Comparison of ENCODE assay signal across 3 cellular contexts in the genomic region with DNA sequence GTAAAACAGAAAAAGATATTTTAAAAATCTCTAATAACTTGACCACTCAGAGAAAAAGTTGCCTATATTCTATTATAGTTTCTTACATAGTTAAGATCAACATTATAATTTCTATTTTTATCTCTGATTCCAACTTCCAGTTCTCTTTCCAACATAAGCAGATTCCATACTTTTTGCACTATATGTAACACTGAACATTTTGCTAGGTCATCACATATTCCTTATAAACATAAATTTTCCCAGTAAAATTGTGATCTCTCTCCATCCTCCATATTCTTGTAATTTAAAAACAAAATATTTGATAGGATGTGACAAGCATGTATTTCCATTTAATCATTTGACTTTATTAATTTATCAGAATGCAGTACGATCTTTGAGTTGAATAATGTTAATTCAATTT.
TF ChIP-seq lines count a peak whose summit lies in the region.

No MANE protein-coding gene starts in this region.

TF ChIP-seq in HepG2, 621 proteins besides CTCF, POLR2A, EP300 and RAD21:
- TF ChIP-seq ATAD3A (CRISPR knock-in tag; IDR thresholded peaks at IDR 0.05) (no peak), MAFF (IDR thresholded peaks at IDR 0.05; ENCODE audit: low read depth, low read length) (peak; percentile 67), MAFK (conservative IDR thresholded peaks at IDR 0.05 in 1 of 2, IDR thresholded peaks at IDR 0.05 in 1 of 2; ENCODE audit: low read length in 2 of 2) (peak; percentile 52 to 76; a peak in 3 of 4 replicates), RORA (CRISPR knock-in tag; IDR thresholded peaks at IDR 0.05) (no peak), GATAD2A (CRISPR knock-in tag; IDR thresholded peaks at IDR 0.05) (no peak), ZSCAN20 (CRISPR knock-in tag; IDR thresholded peaks at IDR 0.05; ENCODE audit: borderline replicate concordance) (no peak)

TF ChIP-seq in IMR-90, 13 proteins besides CTCF, POLR2A, EP300 and RAD21:
- TF ChIP-seq MAZ (IDR thresholded peaks at IDR 0.05; ENCODE audit: borderline replicate concordance, low read depth, low read length) (no peak), MAFK (IDR thresholded peaks at IDR 0.05; ENCODE audit: low read depth, low read length) (peak; percentile 62)

TF ChIP-seq in K562, 482 proteins besides CTCF, POLR2A, EP300 and RAD21:
- TF ChIP-seq C11orf30 (IDR thresholded peaks at IDR 0.05; ENCODE audit: low read depth) (0 out of 2 replicates have a peak, but pooled peaks have one; percentile 9), ZNF316 (IDR thresholded peaks at IDR 0.05) (peak; percentile 52; the same call in 1 of the 2 replicates), FOXA3 (CRISPR knock-in tag; conservative IDR thresholded peaks at IDR 0.05 in 1 of 2, IDR thresholded peaks at IDR 0.05 in 1 of 2) (no peak)
